Comparison of ENCODE assay signal across 2 cellular contexts in the genomic region with DNA sequence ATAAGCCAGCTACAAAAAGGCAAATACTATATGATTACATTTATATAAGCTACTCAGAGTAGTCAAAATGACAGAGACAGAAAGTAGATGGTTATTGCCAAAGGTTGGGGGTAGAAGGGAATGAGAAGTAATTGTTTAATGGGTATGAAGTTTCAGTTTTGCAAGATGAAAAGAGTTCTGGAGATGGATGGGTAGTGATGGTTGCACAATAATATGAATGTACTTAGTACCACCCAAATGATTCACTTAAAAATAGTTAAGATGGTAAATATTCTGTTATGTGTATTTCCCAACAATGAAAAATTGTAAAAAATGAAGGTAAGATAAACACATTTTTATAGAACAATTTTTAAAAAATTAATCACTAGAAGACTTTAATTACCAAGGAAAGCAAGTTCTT.
TF ChIP-seq lines count a peak whose summit lies in the region.

No MANE protein-coding gene starts in this region.

TF ChIP-seq in IMR-90, 13 proteins besides CTCF, POLR2A, EP300 and RAD21 (continued from another document):
- TF ChIP-seq MXI1 (IDR thresholded peaks at IDR 0.05; ENCODE audit: borderline replicate concordance, low read depth, low read length), result no peak

TF ChIP-seq in K562, 482 proteins besides CTCF, POLR2A, EP300 and RAD21 (continued from another document):
- TF ChIP-seq, protein P1, sequence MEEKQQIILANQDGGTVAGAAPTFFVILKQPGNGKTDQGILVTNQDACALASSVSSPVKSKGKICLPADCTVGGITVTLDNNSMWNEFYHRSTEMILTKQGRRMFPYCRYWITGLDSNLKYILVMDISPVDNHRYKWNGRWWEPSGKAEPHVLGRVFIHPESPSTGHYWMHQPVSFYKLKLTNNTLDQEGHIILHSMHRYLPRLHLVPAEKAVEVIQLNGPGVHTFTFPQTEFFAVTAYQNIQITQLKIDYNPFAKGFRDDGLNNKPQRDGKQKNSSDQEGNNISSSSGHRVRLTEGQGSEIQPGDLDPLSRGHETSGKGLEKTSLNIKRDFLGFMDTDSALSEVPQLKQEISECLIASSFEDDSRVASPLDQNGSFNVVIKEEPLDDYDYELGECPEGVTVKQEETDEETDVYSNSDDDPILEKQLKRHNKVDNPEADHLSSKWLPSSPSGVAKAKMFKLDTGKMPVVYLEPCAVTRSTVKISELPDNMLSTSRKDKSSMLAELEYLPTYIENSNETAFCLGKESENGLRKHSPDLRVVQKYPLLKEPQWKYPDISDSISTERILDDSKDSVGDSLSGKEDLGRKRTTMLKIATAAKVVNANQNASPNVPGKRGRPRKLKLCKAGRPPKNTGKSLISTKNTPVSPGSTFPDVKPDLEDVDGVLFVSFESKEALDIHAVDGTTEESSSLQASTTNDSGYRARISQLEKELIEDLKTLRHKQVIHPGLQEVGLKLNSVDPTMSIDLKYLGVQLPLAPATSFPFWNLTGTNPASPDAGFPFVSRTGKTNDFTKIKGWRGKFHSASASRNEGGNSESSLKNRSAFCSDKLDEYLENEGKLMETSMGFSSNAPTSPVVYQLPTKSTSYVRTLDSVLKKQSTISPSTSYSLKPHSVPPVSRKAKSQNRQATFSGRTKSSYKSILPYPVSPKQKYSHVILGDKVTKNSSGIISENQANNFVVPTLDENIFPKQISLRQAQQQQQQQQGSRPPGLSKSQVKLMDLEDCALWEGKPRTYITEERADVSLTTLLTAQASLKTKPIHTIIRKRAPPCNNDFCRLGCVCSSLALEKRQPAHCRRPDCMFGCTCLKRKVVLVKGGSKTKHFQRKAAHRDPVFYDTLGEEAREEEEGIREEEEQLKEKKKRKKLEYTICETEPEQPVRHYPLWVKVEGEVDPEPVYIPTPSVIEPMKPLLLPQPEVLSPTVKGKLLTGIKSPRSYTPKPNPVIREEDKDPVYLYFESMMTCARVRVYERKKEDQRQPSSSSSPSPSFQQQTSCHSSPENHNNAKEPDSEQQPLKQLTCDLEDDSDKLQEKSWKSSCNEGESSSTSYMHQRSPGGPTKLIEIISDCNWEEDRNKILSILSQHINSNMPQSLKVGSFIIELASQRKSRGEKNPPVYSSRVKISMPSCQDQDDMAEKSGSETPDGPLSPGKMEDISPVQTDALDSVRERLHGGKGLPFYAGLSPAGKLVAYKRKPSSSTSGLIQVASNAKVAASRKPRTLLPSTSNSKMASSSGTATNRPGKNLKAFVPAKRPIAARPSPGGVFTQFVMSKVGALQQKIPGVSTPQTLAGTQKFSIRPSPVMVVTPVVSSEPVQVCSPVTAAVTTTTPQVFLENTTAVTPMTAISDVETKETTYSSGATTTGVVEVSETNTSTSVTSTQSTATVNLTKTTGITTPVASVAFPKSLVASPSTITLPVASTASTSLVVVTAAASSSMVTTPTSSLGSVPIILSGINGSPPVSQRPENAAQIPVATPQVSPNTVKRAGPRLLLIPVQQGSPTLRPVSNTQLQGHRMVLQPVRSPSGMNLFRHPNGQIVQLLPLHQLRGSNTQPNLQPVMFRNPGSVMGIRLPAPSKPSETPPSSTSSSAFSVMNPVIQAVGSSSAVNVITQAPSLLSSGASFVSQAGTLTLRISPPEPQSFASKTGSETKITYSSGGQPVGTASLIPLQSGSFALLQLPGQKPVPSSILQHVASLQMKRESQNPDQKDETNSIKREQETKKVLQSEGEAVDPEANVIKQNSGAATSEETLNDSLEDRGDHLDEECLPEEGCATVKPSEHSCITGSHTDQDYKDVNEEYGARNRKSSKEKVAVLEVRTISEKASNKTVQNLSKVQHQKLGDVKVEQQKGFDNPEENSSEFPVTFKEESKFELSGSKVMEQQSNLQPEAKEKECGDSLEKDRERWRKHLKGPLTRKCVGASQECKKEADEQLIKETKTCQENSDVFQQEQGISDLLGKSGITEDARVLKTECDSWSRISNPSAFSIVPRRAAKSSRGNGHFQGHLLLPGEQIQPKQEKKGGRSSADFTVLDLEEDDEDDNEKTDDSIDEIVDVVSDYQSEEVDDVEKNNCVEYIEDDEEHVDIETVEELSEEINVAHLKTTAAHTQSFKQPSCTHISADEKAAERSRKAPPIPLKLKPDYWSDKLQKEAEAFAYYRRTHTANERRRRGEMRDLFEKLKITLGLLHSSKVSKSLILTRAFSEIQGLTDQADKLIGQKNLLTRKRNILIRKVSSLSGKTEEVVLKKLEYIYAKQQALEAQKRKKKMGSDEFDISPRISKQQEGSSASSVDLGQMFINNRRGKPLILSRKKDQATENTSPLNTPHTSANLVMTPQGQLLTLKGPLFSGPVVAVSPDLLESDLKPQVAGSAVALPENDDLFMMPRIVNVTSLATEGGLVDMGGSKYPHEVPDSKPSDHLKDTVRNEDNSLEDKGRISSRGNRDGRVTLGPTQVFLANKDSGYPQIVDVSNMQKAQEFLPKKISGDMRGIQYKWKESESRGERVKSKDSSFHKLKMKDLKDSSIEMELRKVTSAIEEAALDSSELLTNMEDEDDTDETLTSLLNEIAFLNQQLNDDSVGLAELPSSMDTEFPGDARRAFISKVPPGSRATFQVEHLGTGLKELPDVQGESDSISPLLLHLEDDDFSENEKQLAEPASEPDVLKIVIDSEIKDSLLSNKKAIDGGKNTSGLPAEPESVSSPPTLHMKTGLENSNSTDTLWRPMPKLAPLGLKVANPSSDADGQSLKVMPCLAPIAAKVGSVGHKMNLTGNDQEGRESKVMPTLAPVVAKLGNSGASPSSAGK (IDR thresholded peaks at IDR 0.05), result no peak
- TF ChIP-seq CEBPG (CRISPR knock-in tag; IDR thresholded peaks at IDR 0.05), result no peak
- peak; percentile 53 to 54; a peak in 3 of 4 replicates for TF ChIP-seq CEBPG (tag; conservative IDR thresholded peaks at IDR 0.05 in 1 of 2, IDR thresholded peaks at IDR 0.05 in 1 of 2)
TF ChIP-seq in K562: peak in this region for 2.
